In genomic region chr5:167852515-167852914, GRCh38 we compare ENCODE assay signal across 21 cellular contexts.
A peak's percentile ranks its signal among the peaks of the same experiment; 100 is the strongest.
DNase-seq lines count a peak whose midpoint lies in the region; ATAC-seq, FAIRE-seq and TF ChIP-seq lines count a peak whose summit lies in the region.
"Had no signal": no experiment of that assay in that cellular context is flagged by ENCODE, and none has a peak within 500 bp of the region (broad histone marks: within the 10 kb centered on the region; RNA-seq: fewer than 3 reads in every experiment).

No MANE protein-coding gene starts in this region.

- no peak for TF ChIP-seq RAD21 in A549 (conservative IDR thresholded peaks at IDR 0.05 in 1 of 2, IDR thresholded peaks at IDR 0.05 in 1 of 2)

- H3K4me1 ChIP-seq in A549 (no peaks in the 10 kb centered on the region), GM23248 (ENCODE audit: insufficient read depth) (peaks cover 55% of the 10 kb centered on the region), mesendoderm (ENCODE audit: control insufficient read depth, low read depth, low read length) (peaks cover 3% of the 10 kb centered on the region)
- H3K4me1 ChIP-seq: Caco-2 had no signal

- no peak overlapping the region for H3K4me3 ChIP-seq in A549
- no peak overlapping the region for H3K4me3 ChIP-seq in GM23248
- H3K4me3 ChIP-seq in mesendoderm (ENCODE audit: low read length): no peak overlapping the region
- H3K4me3 ChIP-seq: BLaER1 treated with 17β-estradiol and CSF1 and Interleukin-3, amounts not matched to agents 10 nM and 100 nM had no signal

- H3K79me1 ChIP-seq in mesendoderm (ENCODE audit: low read length): no peaks in the 10 kb centered on the region

- H3K36me3 ChIP-seq in GM23248 (ENCODE audit: low read depth) (peaks cover 5% of the 10 kb centered on the region; the same call in 1 of the 2 replicates), mesendoderm (ENCODE audit: control insufficient read depth, insufficient read depth, low read length) (no peaks in the 10 kb centered on the region)

- no peak overlapping the region for H3K18ac ChIP-seq in mesendoderm (ENCODE audit: low read length)

- TF ChIP-seq EP300 in A549 (IDR thresholded peaks at IDR 0.05): no peak

- 35% methylated on average over 5 of the region's 5 CpGs for WGBS in A549 (ENCODE audit: missing lambda C conversion rate)
- 78 to 80% methylated on average over 5 of the region's 5 CpGs for WGBS in GM23248 (ENCODE audit: low coverage in 1 of 2, low lambda C conversion rate in 2 of 2, missing lambda C conversion rate in 2 of 2), 2 experiments
- no CpG with 5 or more reads among the region's 5 CpGs for WGBS in mesendoderm (ENCODE audit: extremely low coverage, insufficient coverage, low lambda C conversion rate)

- CTCF ChIA-PET in A549 (lab: Yijun Ruan, JAX): no interaction called here

- H3K27me3 ChIP-seq in GM23248 (replicated peaks; ENCODE audit: insufficient read depth): no peaks in the 10 kb centered on the region
- H3K27me3 ChIP-seq in mesendoderm (ENCODE audit: insufficient read depth, low read length, poor library complexity): no peaks in the 10 kb centered on the region
- H3K27me3 ChIP-seq: BLaER1 treated with 17β-estradiol and CSF1 and Interleukin-3, amounts not matched to agents 10 nM and 100 nM had no signal

- no peak overlapping the region for H3K23ac ChIP-seq in mesendoderm (ENCODE audit: low read length)

- no peak overlapping the region for H3K9ac ChIP-seq in GM23248
- H3K9ac ChIP-seq in mesendoderm (ENCODE audit: low read length): no peak overlapping the region
- H3K9ac ChIP-seq: BLaER1 treated with 17β-estradiol and CSF1 and Interleukin-3, amounts not matched to agents 10 nM and 100 nM had no signal

- peak overlapping the region; percentile 92 for H2BK15ac ChIP-seq in mesendoderm (replicated peaks; ENCODE audit: low read depth)

- FAIRE-seq in A549 (lab: Jason Lieb, UNC): no peak
- FAIRE-seq: A204.1, D721Med, G401.6, GM12891, GM19239 had no signal

- no peaks in the 10 kb centered on the region; the same call in 2 of the 3 replicates for H3K9me3 ChIP-seq in A549
- no peaks in the 10 kb centered on the region for H3K9me3 ChIP-seq in GM23248 (ENCODE audit: low read depth)

- H3K4me2 ChIP-seq in A549: no peak overlapping the region
- peak overlapping the region; percentile 45 for H3K4me2 ChIP-seq in GM23248 (ENCODE audit: unreplicated experiment)
- no peak overlapping the region for H3K4me2 ChIP-seq in mesendoderm (ENCODE audit: low read length)

- H4K20me1 ChIP-seq in GM23248 (ENCODE audit: insufficient read depth): no peaks in the 10 kb centered on the region
- H4K20me1 ChIP-seq: BLaER1 treated with 17β-estradiol and CSF1 and Interleukin-3, amounts not matched to agents 10 nM and 100 nM had no signal

- in situ Hi-C loops in GM23248 (cut with MboI): no loop called here

- POLR2A ChIA-PET in A549 (lab: Yijun Ruan, JAX): no interaction called here

- H3K27ac ChIP-seq in A549: no peak overlapping the region
- peak overlapping the region; percentile 77 for H3K27ac ChIP-seq in GM23248
- H3K27ac ChIP-seq in mesendoderm (ENCODE audit: low read depth, low read length): no peak overlapping the region
- H3K27ac ChIP-seq: BLaER1 treated with 17β-estradiol and CSF1 and Interleukin-3, amounts not matched to agents 10 nM and 100 nM; C4-2B had no signal

- H3F3A ChIP-seq in GM23248 (ENCODE audit: insufficient read depth): peaks cover 47% of the 10 kb centered on the region; the same call in 1 of the 2 replicates

- H3K79me2 ChIP-seq in GM23248 (ENCODE audit: insufficient read depth): peaks cover 53% of the 10 kb centered on the region
- H3K79me2 ChIP-seq in mesendoderm (ENCODE audit: control insufficient read depth, insufficient read depth, low read length): no peaks in the 10 kb centered on the region

- no peak overlapping the region for H4K5ac ChIP-seq in mesendoderm (ENCODE audit: low read length)

- TF ChIP-seq POLR2A in A549 (IDR thresholded peaks at IDR 0.05; ENCODE audit: low read length): no peak

- H3K56ac ChIP-seq in mesendoderm (ENCODE audit: low read length): no peak overlapping the region

- no peak for DNase-seq in A549 (ENCODE audit: low read depth in 1 of 2, low spot score in 1 of 2)
- DNase-seq in GM23248: no peak
- DNase-seq in mesendoderm: no peak
- DNase-seq in mucosa of gallbladder (ENCODE audit: low spot score): no peak
- no peak for DNase-seq in iPS-NIHi7 (ENCODE audit: extremely low spot score)
- DNase-seq: 8988T; AML-193; Caco-2; Calu3; CD4-positive, alpha-beta T cell; CD8-positive, alpha-beta T cell; DMS79 treated with DMSO at 0.1 percent for 48 hours; GF-D8 had no signal

- ATAC-seq in A549 (no peak), HG03196 (IDR thresholded peaks at IDR 0.05; ENCODE audit: unreplicated experiment) (no peak)
- ATAC-seq: CD8-positive, alpha-beta T cell had no signal

- no peak overlapping the region for H2AK5ac ChIP-seq in mesendoderm (ENCODE audit: low read length)

- H3K9me2 ChIP-seq in GM23248 (ENCODE audit: insufficient read depth): no peaks in the 10 kb centered on the region

- H2BK120ac ChIP-seq in mesendoderm (ENCODE audit: low read depth, low read length): no peak overlapping the region

- no peak overlapping the region for H4K8ac ChIP-seq in mesendoderm (ENCODE audit: low read depth, low read length)

- no peak overlapping the region for H3K4ac ChIP-seq in mesendoderm (ENCODE audit: low read depth, low read length)

- H2AFZ ChIP-seq in GM23248: no peak overlapping the region

- TF ChIP-seq CTCF in A549 (IDR thresholded peaks at IDR 0.05): no peak

- H2BK5ac ChIP-seq in mesendoderm (ENCODE audit: low read length): no peak overlapping the region

TF ChIP-seq in A549, 52 proteins besides CTCF, POLR2A, EP300 and RAD21:
- no peak for TF ChIP-seq HEYL (CRISPR knock-in tag; IDR thresholded peaks at IDR 0.05)
- peak; percentile 79 for TF ChIP-seq MAFK (IDR thresholded peaks at IDR 0.05; ENCODE audit: partially characterized antibody)
